In the genomic region with DNA sequence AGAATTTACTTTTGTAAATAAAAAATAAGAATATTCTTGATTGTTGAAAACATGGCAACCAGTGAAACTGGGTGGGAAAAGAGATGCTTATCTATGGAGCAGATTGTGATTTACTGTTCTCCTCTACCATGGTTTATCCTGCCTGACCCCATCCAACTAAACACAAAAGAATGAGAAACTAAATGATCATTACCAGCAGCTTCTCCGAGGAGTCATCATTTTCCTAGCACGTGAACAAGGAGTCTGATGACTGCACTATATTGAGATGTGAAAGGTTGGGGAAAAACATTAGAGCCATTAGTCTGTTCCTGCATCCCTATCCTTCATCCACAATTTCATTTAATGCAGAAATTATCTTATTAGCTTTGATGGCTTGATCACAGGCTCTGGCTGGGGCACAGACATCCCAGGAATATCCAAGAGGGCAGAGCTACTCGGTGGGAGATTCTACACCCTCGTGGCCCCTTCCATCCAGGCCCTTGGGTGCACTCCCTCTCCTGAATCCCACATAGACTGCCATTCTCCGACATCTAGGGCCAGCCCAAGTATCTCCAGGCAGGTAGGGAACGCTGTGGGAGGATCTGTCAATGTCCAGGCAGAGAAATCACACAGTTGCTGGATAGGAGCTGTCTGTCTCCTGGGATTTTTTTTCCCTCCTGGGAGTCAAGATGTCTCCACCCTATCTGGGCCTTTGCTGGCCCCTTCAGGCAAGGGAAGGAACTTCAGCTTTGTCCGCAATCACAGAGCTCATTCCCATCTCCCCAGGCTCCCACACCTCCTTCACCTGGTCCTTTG, we compare ENCODE assay signal across 8 cellular contexts. TPM values are rescaled to one million over a fixed set of nuclear protein-coding genes. Genes with fewer than 3 reads are reported as not detected.
DNase-seq lines count a peak whose midpoint lies in the region; ATAC-seq and TF ChIP-seq lines count a peak whose summit lies in the region.

No MANE protein-coding gene starts in this region.

- H3K4me3 ChIP-seq in SJSA1 (no peak overlapping the region), fibroblast of mammary gland (ENCODE audit: control insufficient read depth, low read depth, low read length) (no peak overlapping the region), parathyroid adenoma (ENCODE audit: low read depth, low read length) (no peak overlapping the region)

- H3K9me3 ChIP-seq in SJSA1 (replicated peaks): no peaks in the 10 kb centered on the region; the same call in 1 of the 2 replicates
- H3K9me3 ChIP-seq in parathyroid adenoma (ENCODE audit: control insufficient read depth, low read length): no peaks in the 10 kb centered on the region

- no peak overlapping the region for H3K27ac ChIP-seq in SJSA1
- H3K27ac ChIP-seq in parathyroid adenoma: no peak overlapping the region

- H3K36me3 ChIP-seq in SJSA1 (no peaks in the 10 kb centered on the region), parathyroid adenoma (ENCODE audit: control insufficient read depth, insufficient read depth, low read length) (no peaks in the 10 kb centered on the region)

- H3K4me1 ChIP-seq in SJSA1 (replicated peaks) (no peaks in the 10 kb centered on the region), parathyroid adenoma (no peaks in the 10 kb centered on the region)

- H2AFZ ChIP-seq in parathyroid adenoma: no peak overlapping the region

- TF ChIP-seq CTCF in fibroblast of mammary gland (conservative IDR thresholded peaks at IDR 0.05; ENCODE audit: control insufficient read depth, insufficient read depth, low read depth, low read length) (peak; percentile 84), parathyroid adenoma (IDR thresholded peaks at IDR 0.05) (peak; percentile 85)

- H3K4me2 ChIP-seq in parathyroid adenoma (ENCODE audit: low read length): no peak overlapping the region

- DNase-seq in NCI-H446 (lab: John Stamatoyannopoulos, UW) (peak; percentile 43 to 66), NCI-H446 treated with DMSO at 0.1 percent for 48 hours (lab: John Stamatoyannopoulos, UW) (no peak), Kasumi-1 (lab: John Stamatoyannopoulos, UW) (peak; percentile 27 to 65), SJSA1 (ENCODE audit: low read depth in 1 of 2, low spot score in 2 of 2) (peak; percentile 33 to 48), fibroblast of mammary gland (ENCODE audit: low read depth) (peak; percentile 46)

- H3K79me2 ChIP-seq in parathyroid adenoma: no peaks in the 10 kb centered on the region

- no peaks in the 10 kb centered on the region for H3K27me3 ChIP-seq in SJSA1 (replicated peaks)
- no peaks in the 10 kb centered on the region for H3K27me3 ChIP-seq in parathyroid adenoma (ENCODE audit: control insufficient read depth, insufficient read depth, low read length)

- H3K9ac ChIP-seq in parathyroid adenoma: no peak overlapping the region

- ATAC-seq in HG02763 (IDR thresholded peaks at IDR 0.05; ENCODE audit: unreplicated experiment) (no peak), HG03097 (IDR thresholded peaks at IDR 0.05; ENCODE audit: low FRiP score, unreplicated experiment) (no peak)

RNA-seq across cellular contexts. Expression of a gene that starts 43.3 kb away (rescaled TPM):
- 42.8 and 58.2 TPM in 2 replicates for total RNA-seq in SJSA1 (2014; rRNA removed; shearing (Covaris generic))
